Comparison of ENCODE assay signal across 11 cellular contexts in the genomic region with DNA sequence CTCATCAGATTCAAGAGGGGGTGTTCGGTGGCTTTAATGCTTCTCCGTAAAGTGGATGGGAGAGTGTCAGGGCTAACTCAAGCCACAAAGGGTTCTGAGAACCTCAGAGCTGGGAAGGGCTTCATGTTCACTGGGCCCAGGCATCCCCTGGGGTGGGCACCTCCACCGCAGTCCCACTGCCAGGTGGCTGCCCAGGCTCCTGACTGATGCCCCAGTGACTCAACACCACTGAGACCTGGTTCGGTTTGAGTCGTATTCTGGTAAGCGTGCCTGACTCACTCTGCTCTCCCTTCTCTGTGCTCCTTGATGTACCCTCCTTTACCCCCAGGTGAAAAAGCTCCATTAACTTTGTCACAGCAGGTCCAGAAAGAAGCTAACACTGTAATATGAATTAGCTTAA.
A peak's percentile ranks its signal among the peaks of the same experiment; 100 is the strongest.
DNase-seq lines count a peak whose midpoint lies in the region; ATAC-seq and TF ChIP-seq lines count a peak whose summit lies in the region.
"Had no signal": no experiment of that assay in that cellular context is flagged by ENCODE, and none has a peak within 500 bp of the region (broad histone marks: within the 10 kb centered on the region; RNA-seq: fewer than 3 reads in every experiment).

No MANE protein-coding gene starts in this region.

- peaks cover 81% of the 10 kb centered on the region for H3K4me1 ChIP-seq in CD8-positive, alpha-beta T cell (ENCODE audit: insufficient read depth, low read length)

- no peak for ATAC-seq in CD8-positive, alpha-beta T cell
- ATAC-seq in activated naive CD4-positive, alpha-beta T cell treated with anti-CD3 and anti-CD28 coated beads, Interleukin-2, amount 50 U/mL, for 72 hours: peak; percentile 61 to 67
- ATAC-seq in GM21367 (IDR thresholded peaks at IDR 0.05; ENCODE audit: unreplicated experiment): no peak

- H3K9me3 Mint-ChIP-seq in CD8-positive, alpha-beta T cell: no peaks in the 10 kb centered on the region
- peaks cover 19 to 21% of the 10 kb centered on the region in 2 donors for H3K9me3 Mint-ChIP-seq in activated naive CD4-positive, alpha-beta T cell treated with anti-CD3 and anti-CD28 coated beads, Interleukin-2, amount 50 U/mL, for 72 hours

- H3K27me3 Mint-ChIP-seq in CD8-positive, alpha-beta T cell (ENCODE audit: low read depth): no peaks in the 10 kb centered on the region

- TF ChIP-seq CTCF in CD8-positive, alpha-beta T cell (IDR thresholded peaks at IDR 0.05): no peak

- peaks cover 84% of the 10 kb centered on the region for H3K4me1 Mint-ChIP-seq in CD8-positive, alpha-beta T cell (ENCODE audit: low read depth)

- peak overlapping the region; percentile 37 for H3K27ac Mint-ChIP-seq in CD8-positive, alpha-beta T cell
- H3K27ac Mint-ChIP-seq in activated naive CD4-positive, alpha-beta T cell treated with anti-CD3 and anti-CD28 coated beads, Interleukin-2, amount 50 U/mL, for 72 hours: peak overlapping the region; percentile 85 to 92
- H3K27ac Mint-ChIP-seq: neural progenitor cell had no signal

- peak in 5 of 7 experiments; percentile 18 to 49 (median 43) for DNase-seq in CD8-positive, alpha-beta T cell
- peak; percentile 51 to 61 for DNase-seq in activated CD4-positive, alpha-beta T cell treated with anti-CD3 and anti-CD28 coated beads for 24 hours (ENCODE audit: low read depth in 2 of 2)
- peak; percentile 76 to 86 for DNase-seq in activated naive CD4-positive, alpha-beta T cell treated with anti-CD3 and anti-CD28 coated beads, Interleukin-2, amount 50 U/mL, for 72 hours (ENCODE audit: low spot score in 2 of 2)
- DNase-seq in stimulated activated CD4-positive, alpha-beta T cell treated with anti-CD3 and anti-CD28 coated beads, Interleukin-15, amount 100 ng/mL, for 48 hours (ENCODE audit: low read depth in 2 of 2): peak; percentile 77 to 78
- DNase-seq in nucleus accumbens (lab: John Stamatoyannopoulos, UW) (no peak), NCI-H774 (lab: John Stamatoyannopoulos, UW) (no peak), EL (no peak)
- DNase-seq: dorsolateral prefrontal cortex, WERI-Rb-1 had no signal

- POLR2A ChIA-PET in CD8-positive, alpha-beta T cell (lab: Charles Lee): interaction anchor here (1.0 to 5.2 kb wide), 4 partner anchors 10 to 340 kb away, joined by 3 to 66 read pairs (median 16); a partner anchor contains a TSS

- no peaks in the 10 kb centered on the region for H3K36me3 ChIP-seq in CD8-positive, alpha-beta T cell (ENCODE audit: insufficient read depth, low read length)
- H3K36me3 ChIP-seq: neural progenitor cell, WERI-Rb-1 had no signal

- H3K4me3 ChIP-seq in CD8-positive, alpha-beta T cell (ENCODE audit: low read depth, low read length): no peak overlapping the region
- H3K4me3 ChIP-seq: dorsolateral prefrontal cortex, neural progenitor cell had no signal

- no peaks in the 10 kb centered on the region for H3K9me3 ChIP-seq in CD8-positive, alpha-beta T cell (ENCODE audit: low read length)

- H3K36me3 Mint-ChIP-seq in CD8-positive, alpha-beta T cell: no peaks in the 10 kb centered on the region
- peaks cover 31 to 50% of the 10 kb centered on the region in 2 donors for H3K36me3 Mint-ChIP-seq in activated naive CD4-positive, alpha-beta T cell treated with anti-CD3 and anti-CD28 coated beads, Interleukin-2, amount 50 U/mL, for 72 hours

- CTCF ChIA-PET in CD8-positive, alpha-beta T cell (lab: Charles Lee): interaction anchor here (0.9 to 1.9 kb wide), 5 partner anchors 13 to 710 kb away, joined by 3 to 6 read pairs (median 4); no protein-coding TSS in a partner anchor

- no peak overlapping the region for H3K27ac ChIP-seq in CD8-positive, alpha-beta T cell (ENCODE audit: low read depth, low read length)
- H3K27ac ChIP-seq: dorsolateral prefrontal cortex, neural progenitor cell, WERI-Rb-1 had no signal

- H3K4me3 Mint-ChIP-seq in CD8-positive, alpha-beta T cell: no peak overlapping the region
- H3K4me3 Mint-ChIP-seq: neural progenitor cell had no signal

- intact Hi-C loops in CD8-positive, alpha-beta T cell (cut with DNase I, micrococcal nuclease): loop anchor here (5.0 to 10.0 kb wide), 3 partner anchors 182 to 915 kb away; no protein-coding TSS in a partner anchor

- no peaks in the 10 kb centered on the region for H3K27me3 ChIP-seq in CD8-positive, alpha-beta T cell (ENCODE audit: insufficient read depth, low read length)
- H3K27me3 ChIP-seq: neural progenitor cell had no signal

Comparison
In these comparisons a context has a peak if more than half of its experiments do, and no peak if none do; other contexts are left out.
1. ATAC-seq: peak in activated naive CD4-positive, alpha-beta T cell treated with anti-CD3 and anti-CD28 coated beads, Interleukin-2, amount 50 U/mL, for 72 hours (2 of 2); none in CD8-positive, alpha-beta T cell (single experiment) and GM21367 (single experiment).
2. DNase-seq: peak in CD8-positive, alpha-beta T cell (5 of 7), activated CD4-positive, alpha-beta T cell treated with anti-CD3 and anti-CD28 coated beads for 24 hours (2 of 2), activated naive CD4-positive, alpha-beta T cell treated with anti-CD3 and anti-CD28 coated beads, Interleukin-2, amount 50 U/mL, for 72 hours (2 of 2) and stimulated activated CD4-positive, alpha-beta T cell treated with anti-CD3 and anti-CD28 coated beads, Interleukin-15, amount 100 ng/mL, for 48 hours (2 of 2); none in nucleus accumbens (0 of 56), NCI-H774 (single experiment) and EL (single experiment).